Comparison of ENCODE assay signal across 8 cellular contexts in genomic region chr20:62304331-62305148, GRCh38. TPM values are rescaled to one million over a fixed set of nuclear protein-coding genes. Genes with fewer than 3 reads are reported as not detected.
DNase-seq lines count a peak whose midpoint lies in the region; ATAC-seq and TF ChIP-seq lines count a peak whose summit lies in the region.

No MANE protein-coding gene starts in this region.

- H3K79me1 ChIP-seq in neuronal stem cell (ENCODE audit: low read depth, low read length), result peaks cover 31% of the 10 kb centered on the region

- H3K4me1 ChIP-seq in CD4-positive, alpha-beta memory T cell (ENCODE audit: insufficient read depth, low read length), result peaks cover 30% of the 10 kb centered on the region
- H3K4me1 ChIP-seq in OCI-LY1 (ENCODE audit: insufficient read depth, low read length, severe bottlenecking), result peaks cover 38% of the 10 kb centered on the region
- peaks cover 13% of the 10 kb centered on the region for H3K4me1 ChIP-seq in endodermal cell (ENCODE audit: control insufficient read depth, insufficient read depth, low read length)
- peaks cover 8 to 10% of the 10 kb centered on the region in 2 donors for H3K4me1 ChIP-seq in neuronal stem cell (ENCODE audit: control insufficient read depth in 2 of 2, insufficient read depth in 1 of 2, low read depth in 1 of 2, low read length in 2 of 2)
- no peaks in the 10 kb centered on the region for H3K4me1 ChIP-seq in aorta (ENCODE audit: control insufficient read depth in 1 of 2, insufficient read depth in 2 of 2, low read length in 2 of 2)

- H3K9me2 ChIP-seq in OCI-LY1 (ENCODE audit: low read depth, low read length), result no peaks in the 10 kb centered on the region

- no peak for TF ChIP-seq CTCF in OCI-LY1 (IDR thresholded peaks at IDR 0.05; ENCODE audit: low read length)
- no peak for TF ChIP-seq CTCF in endodermal cell (conservative IDR thresholded peaks at IDR 0.05)
- no peak for TF ChIP-seq CTCF in GM10266 (IDR thresholded peaks at IDR 0.05; ENCODE audit: control insufficient read depth, insufficient read depth, low read depth, missing control alignments)

- H3K4ac ChIP-seq in neuronal stem cell (ENCODE audit: low read length), result no peak overlapping the region

- H3K4me2 ChIP-seq in OCI-LY1 (ENCODE audit: low read length) (peak overlapping the region; percentile 99), neuronal stem cell (ENCODE audit: insufficient read depth, low read length, poor library complexity, severe bottlenecking) (peak overlapping the region; percentile 26)

- no peak overlapping the region for H4K91ac ChIP-seq in neuronal stem cell (ENCODE audit: low read depth, low read length, poor library complexity)

- no peaks in the 10 kb centered on the region; the same call in 1 of the 2 replicates for H3F3A ChIP-seq in OCI-LY1 (ENCODE audit: insufficient read depth, low read length)

- peak overlapping the region; percentile 90 for H3K27ac ChIP-seq in CD4-positive, alpha-beta memory T cell (ENCODE audit: low read depth, low read length)
- H3K27ac ChIP-seq in OCI-LY1 (ENCODE audit: low read depth, low read length, poor library complexity, severe bottlenecking) (no peak overlapping the region), endodermal cell (ENCODE audit: low read depth, low read length) (no peak overlapping the region), neuronal stem cell (replicated peaks; ENCODE audit: low read length) (no peak overlapping the region), aorta (ENCODE audit: low read depth in 1 of 2, low read length in 2 of 2) (peak overlapping the region in 1 of 2 donors; percentile 2)

- H2BK120ac ChIP-seq in neuronal stem cell (ENCODE audit: low read depth, low read length), result no peak overlapping the region

- WGBS in endodermal cell (ENCODE audit: insufficient coverage in 1 of 2, insufficient read length in 1 of 2), 2 experiments, result 88 to 91% methylated on average over 27 to 29 of the region's 29 CpGs
- WGBS in neuronal stem cell (ENCODE audit: extremely low coverage in 2 of 2, insufficient read length in 2 of 2, insufficient replicate concordance in 1 of 2), 2 donors, result no CpG with 5 or more reads among the region's 29 CpGs
- WGBS in aorta, 2 donors, result 69 to 74% methylated on average over 27 to 29 of the region's 29 CpGs

- CTCF ChIA-PET in CD4-positive, alpha-beta memory T cell (lab: Charles Lee; ENCODE audit: partially characterized antibody), result interaction anchor here (0.6 to 1.2 kb wide), 2 partner anchors 78 to 215 kb away, joined by 3 to 4 read pairs; no protein-coding TSS in a partner anchor

- H2AK5ac ChIP-seq in neuronal stem cell (ENCODE audit: low read depth, low read length), result no peak overlapping the region

- H2AFZ ChIP-seq in OCI-LY1 (ENCODE audit: low read length) (no peak overlapping the region), neuronal stem cell (ENCODE audit: low read length) (no peak overlapping the region)

- peak overlapping the region; percentile 81 to 91 (median 88) for H3K27ac Mint-ChIP-seq in CD4-positive, alpha-beta memory T cell
- peak overlapping the region; percentile 94 for H3K27ac Mint-ChIP-seq in endodermal cell

- no peaks in the 10 kb centered on the region for H4K20me1 ChIP-seq in OCI-LY1 (ENCODE audit: insufficient read depth, low read length)

- peak overlapping the region; percentile 65 to 96 for H3K4me3 ChIP-seq in CD4-positive, alpha-beta memory T cell (ENCODE audit: low read length in 2 of 2)
- peak overlapping the region; percentile 93 for H3K4me3 ChIP-seq in OCI-LY1 (ENCODE audit: low read depth, low read length, poor library complexity, severe bottlenecking)
- H3K4me3 ChIP-seq in endodermal cell (ENCODE audit: low read length), result peak overlapping the region; percentile 98
- peak overlapping the region; percentile 41 to 97 for H3K4me3 ChIP-seq in neuronal stem cell (ENCODE audit: low read length in 2 of 2)
- H3K4me3 ChIP-seq in aorta (ENCODE audit: low read length in 2 of 2), result no peak overlapping the region

- DNase-seq in CD4-positive, alpha-beta memory T cell, result no peak
- DNase-seq in endodermal cell (no peak), neuronal stem cell (ENCODE audit: low spot score) (no peak), aorta (no peak), NCI-H82 (lab: John Stamatoyannopoulos, UW) (no peak), GM10266 (ENCODE audit: extremely low spot score) (no peak)

- POLR2A ChIA-PET in CD4-positive, alpha-beta memory T cell (lab: Charles Lee; ENCODE audit: partially characterized antibody), result no interaction called here

- H2BK12ac ChIP-seq in neuronal stem cell (ENCODE audit: low read length), result no peak overlapping the region

- H2BK15ac ChIP-seq in neuronal stem cell (ENCODE audit: low read length), result no peak overlapping the region

- H4K8ac ChIP-seq in neuronal stem cell (ENCODE audit: low read depth, low read length), result no peak overlapping the region

- H3K9me3 ChIP-seq in CD4-positive, alpha-beta memory T cell (ENCODE audit: control insufficient read depth in 1 of 2, low read length in 2 of 2), result no peaks in the 10 kb centered on the region
- no peaks in the 10 kb centered on the region for H3K9me3 ChIP-seq in OCI-LY1 (ENCODE audit: low read length)
- H3K9me3 ChIP-seq in endodermal cell (ENCODE audit: control insufficient read depth, low read length), result no peaks in the 10 kb centered on the region
- no peaks in the 10 kb centered on the region for H3K9me3 ChIP-seq in neuronal stem cell (replicated peaks in 1 of 2; ENCODE audit: control insufficient read depth in 2 of 2, insufficient read depth in 1 of 2, low read depth in 1 of 2, low read length in 2 of 2)
- no peaks in the 10 kb centered on the region for H3K9me3 ChIP-seq in aorta (ENCODE audit: control insufficient read depth, low read length)

- H3K27me3 Mint-ChIP-seq in CD4-positive, alpha-beta memory T cell, result no peaks in the 10 kb centered on the region
- H3K27me3 Mint-ChIP-seq in endodermal cell (ENCODE audit: insufficient read depth), result no peaks in the 10 kb centered on the region

- no peaks in the 10 kb centered on the region for H3K9me3 Mint-ChIP-seq in CD4-positive, alpha-beta memory T cell
- H3K9me3 Mint-ChIP-seq in endodermal cell, result peaks cover 1% of the 10 kb centered on the region

- intact Hi-C loops in CD4-positive, alpha-beta memory T cell (cut with micrococcal nuclease), result loop anchor here (5.0 kb wide), 1 partner anchor 292 kb away; no protein-coding TSS in a partner anchor
- intact Hi-C loops in aorta (cut with DNase I), result loop anchor here in 1 of 2 donors (10.0 kb wide), 1 partner anchor 490 kb away; the partner anchor contains the start of gene MRGBP

- H3K4me3 Mint-ChIP-seq in CD4-positive, alpha-beta memory T cell, result peak overlapping the region; percentile 73 to 94 (median 89)
- H3K4me3 Mint-ChIP-seq in endodermal cell, result peak overlapping the region; percentile 87

- peaks cover 10 to 32% (median 23%) of the 10 kb centered on the region in 4 donors for H3K4me1 Mint-ChIP-seq in CD4-positive, alpha-beta memory T cell
- peaks cover 14% of the 10 kb centered on the region for H3K4me1 Mint-ChIP-seq in endodermal cell

- H3K18ac ChIP-seq in neuronal stem cell (ENCODE audit: low read length), result no peak overlapping the region

- no peak overlapping the region for H2BK5ac ChIP-seq in neuronal stem cell (ENCODE audit: low read length)

- no peaks in the 10 kb centered on the region for H3K27me3 ChIP-seq in CD4-positive, alpha-beta memory T cell (ENCODE audit: insufficient read depth, low read length)
- H3K27me3 ChIP-seq in OCI-LY1 (ENCODE audit: insufficient read depth, low read length), result no peaks in the 10 kb centered on the region
- no peaks in the 10 kb centered on the region for H3K27me3 ChIP-seq in endodermal cell (ENCODE audit: control insufficient read depth, insufficient read depth, low read length, poor library complexity, severe bottlenecking)
- H3K27me3 ChIP-seq in neuronal stem cell (ENCODE audit: control insufficient read depth in 3 of 3, insufficient read depth in 3 of 3, low read depth in 1 of 3, low read length in 3 of 3), result no peaks in the 10 kb centered on the region
- H3K27me3 ChIP-seq in aorta (ENCODE audit: control insufficient read depth in 1 of 2, insufficient read depth in 2 of 2, low read length in 1 of 2), result no peaks in the 10 kb centered on the region

- peak overlapping the region; percentile 61 for H3K23ac ChIP-seq in neuronal stem cell (ENCODE audit: low read depth, low read length, poor library complexity)

- no peak for ATAC-seq in aorta (ENCODE audit: low FRiP score)
- no peak for ATAC-seq in GM19452 (IDR thresholded peaks at IDR 0.05; ENCODE audit: unreplicated experiment)

- peaks cover 24% of the 10 kb centered on the region for H3K79me2 ChIP-seq in OCI-LY1 (ENCODE audit: insufficient read depth, low read length)

- H3K9ac ChIP-seq in OCI-LY1 (ENCODE audit: low read length) (peak overlapping the region; percentile 87), endodermal cell (ENCODE audit: extremely low read depth, low read length, poor library complexity, severe bottlenecking) (peak overlapping the region; percentile 84), neuronal stem cell (ENCODE audit: low read depth, low read length, poor library complexity) (no peak overlapping the region)

- peaks cover 40% of the 10 kb centered on the region for H3K36me3 ChIP-seq in CD4-positive, alpha-beta memory T cell (ENCODE audit: insufficient read depth, low read length)
- H3K36me3 ChIP-seq in OCI-LY1 (ENCODE audit: insufficient read depth, low read length) (peaks cover 60% of the 10 kb centered on the region), endodermal cell (ENCODE audit: control insufficient read depth, insufficient read depth, low read length) (peaks cover 46% of the 10 kb centered on the region), neuronal stem cell (replicated peaks in 1 of 2; ENCODE audit: control insufficient read depth in 2 of 2, insufficient read depth in 2 of 2, low read length in 2 of 2) (peaks cover 42 to 59% of the 10 kb centered on the region in 2 donors), aorta (ENCODE audit: control insufficient read depth in 1 of 2, insufficient read depth in 2 of 2, low read length in 1 of 2) (peaks cover 0 to 7% of the 10 kb centered on the region in 2 donors)

- H3K14ac ChIP-seq in neuronal stem cell (ENCODE audit: low read length), result no peak overlapping the region

- peaks cover 11 to 32% of the 10 kb centered on the region in 2 donors for H3K36me3 Mint-ChIP-seq in CD4-positive, alpha-beta memory T cell
- H3K36me3 Mint-ChIP-seq in endodermal cell (ENCODE audit: low read depth), result peaks cover 36% of the 10 kb centered on the region

RNA-seq across cellular contexts. Expression of gene ADRM1, which starts 1.7 kb away (rescaled TPM):
- 10 to 100 TPM; 59.4 to 62.2 TPM for total RNA-seq in CD4-positive, alpha-beta memory T cell
- 100 to 1,000 TPM in 1 of 2 donors, 10 to 100 TPM in 1; 95.8 to 102 TPM for polyA plus RNA-seq in CD4-positive, alpha-beta memory T cell
- total RNA-seq in endodermal cell (100 to 1,000 TPM; 105 to 106 TPM), aorta (10 to 100 TPM; 56.1 to 61.8 TPM)
- polyA plus RNA-seq in endodermal cell (2013, experiment 1 of 2), result 77.9 TPM
- 81.6 TPM for polyA plus RNA-seq in endodermal cell (2013, experiment 2 of 2)
- polyA plus RNA-seq in neuronal stem cell (2013, experiment 1 of 2), result 69.1 TPM
- 69.0 TPM for polyA plus RNA-seq in neuronal stem cell (2013, experiment 2 of 2)
- polyA plus RNA-seq in aorta, result 10 to 100 TPM; 41.4 to 80.9 TPM

Comparison
In these comparisons a context has a peak if more than half of its experiments do, and no peak if none do; other contexts are left out.
1. H3K4me3 ChIP-seq: peak in CD4-positive, alpha-beta memory T cell (2 of 2), OCI-LY1 (single experiment), endodermal cell (single experiment) and neuronal stem cell (2 of 2); none in aorta (0 of 2).